Comparison of ENCODE assay signal across 8 cellular contexts in the genomic region with DNA sequence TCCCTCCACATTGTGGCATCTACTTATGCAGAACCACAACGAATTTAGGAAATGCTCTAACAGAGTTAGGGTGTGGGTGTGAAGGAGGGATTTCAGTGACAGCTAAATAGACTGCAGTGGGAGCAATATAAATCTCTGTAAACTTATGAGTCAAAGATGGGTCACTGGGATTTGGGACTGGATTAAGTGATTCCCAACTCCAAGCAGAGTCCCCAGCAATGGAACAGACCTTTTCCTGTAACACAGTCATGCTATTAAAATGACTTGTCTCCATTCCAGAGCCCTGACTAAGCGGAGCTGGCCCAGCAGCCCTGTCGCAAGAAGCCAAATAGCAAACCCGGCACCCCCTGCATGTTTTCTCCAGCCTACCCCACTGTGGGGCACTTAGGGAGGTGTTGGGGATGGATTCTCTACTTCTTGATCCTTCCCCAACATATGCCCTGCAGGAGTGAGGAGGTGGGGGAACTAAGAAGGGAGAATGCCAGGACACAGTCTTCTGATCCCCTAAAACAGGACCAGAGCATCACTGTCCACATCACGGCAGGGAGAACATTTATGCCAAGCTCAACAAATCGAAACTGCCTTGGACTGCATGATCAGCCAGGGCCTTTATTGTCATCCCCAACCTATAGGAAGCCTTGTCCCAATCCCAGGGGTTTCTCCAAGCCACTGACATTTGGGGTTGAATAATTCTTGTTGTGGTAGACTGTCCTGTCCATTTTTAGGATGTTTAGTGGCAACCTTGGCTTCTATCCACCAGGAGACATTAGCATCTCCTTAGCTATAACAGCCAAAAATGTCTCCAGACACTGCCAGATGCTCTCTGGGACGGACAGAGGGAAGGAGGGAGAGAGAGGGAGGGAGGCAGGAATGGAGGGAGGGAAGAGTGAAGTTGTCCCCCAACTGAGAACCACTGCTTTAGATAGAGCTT. TPM values are rescaled to one million over a fixed set of nuclear protein-coding genes. Genes with fewer than 3 reads are reported as not detected.
DNase-seq lines count a peak whose midpoint lies in the region; ATAC-seq and TF ChIP-seq lines count a peak whose summit lies in the region.
"Had no signal": no experiment of that assay in that cellular context is flagged by ENCODE, and none has a peak within 500 bp of the region (broad histone marks: within the 10 kb centered on the region; RNA-seq: fewer than 3 reads in every experiment).

No MANE protein-coding gene starts in this region.

- no peaks in the 10 kb centered on the region for H3K9me3 Mint-ChIP-seq in CD4-positive, alpha-beta T cell
- no peaks in the 10 kb centered on the region for H3K9me3 Mint-ChIP-seq in progenitor cell of endocrine pancreas (ENCODE audit: low read depth)

- H3K79me1 ChIP-seq in mesenchymal stem cell (replicated peaks; ENCODE audit: low read length, poor library complexity, severe bottlenecking), result peaks cover 31% of the 10 kb centered on the region

- H3K23ac ChIP-seq in mesenchymal stem cell (ENCODE audit: low read length in 2 of 2), result no peak overlapping the region

- no peaks in the 10 kb centered on the region for H3K27me3 ChIP-seq in dorsolateral prefrontal cortex
- no peaks in the 10 kb centered on the region for H3K27me3 ChIP-seq in mesenchymal stem cell (ENCODE audit: control insufficient read depth in 1 of 2, insufficient read depth in 1 of 2, low read length in 2 of 2)
- H3K27me3 ChIP-seq in CD4-positive, alpha-beta T cell (ENCODE audit: control insufficient read depth, insufficient read depth, low read length), result no peaks in the 10 kb centered on the region

- POLR2A ChIA-PET in CD4-positive, alpha-beta T cell (lab: Charles Lee), result no interaction called here

- no peak overlapping the region for H3K27ac Mint-ChIP-seq in CD4-positive, alpha-beta T cell
- no peak overlapping the region for H3K27ac Mint-ChIP-seq in progenitor cell of endocrine pancreas
- H3K27ac Mint-ChIP-seq: activated naive CD8-positive, alpha-beta T cell had no signal

- peak overlapping the region; percentile 57 for H2BK5ac ChIP-seq in mesenchymal stem cell (ENCODE audit: low read depth, low read length, poor library complexity, severe bottlenecking)

- TF ChIP-seq CTCF in dorsolateral prefrontal cortex (IDR thresholded peaks at IDR 0.05 in 54 of 56, conservative IDR thresholded peaks at IDR 0.05 in 2 of 56; ENCODE audit: low read depth in 1 of 56, partially characterized antibody in 56 of 56), result no peak
- no peak for TF ChIP-seq CTCF in CD4-positive, alpha-beta T cell (IDR thresholded peaks at IDR 0.05)
- TF ChIP-seq CTCF in progenitor cell of endocrine pancreas (IDR thresholded peaks at IDR 0.05; ENCODE audit: unreplicated experiment), result no peak

- H2AFZ ChIP-seq in mesenchymal stem cell (ENCODE audit: low read depth, low read length), result no peak overlapping the region

- no peak for ATAC-seq in CD4-positive, alpha-beta T cell (ENCODE audit: poor library complexity)

- H3K27ac ChIP-seq in dorsolateral prefrontal cortex (peak overlapping the region in 55 of 59 donors; percentile 3 to 87 (median 70)), mesenchymal stem cell (ENCODE audit: low read length, poor library complexity, severe bottlenecking) (peak overlapping the region; percentile 96), urinary bladder (ENCODE audit: low read depth) (peak overlapping the region; percentile 68)
- no peak overlapping the region for H3K27ac ChIP-seq in CD4-positive, alpha-beta T cell (ENCODE audit: low read depth, low read length)

- H3K18ac ChIP-seq in mesenchymal stem cell (ENCODE audit: low read depth in 1 of 2, low read length in 2 of 2), result peak overlapping the region; percentile 94 to 99

- H3K4me1 ChIP-seq in mesenchymal stem cell (ENCODE audit: control insufficient read depth, insufficient read depth, low read depth, low read length), result peaks cover 44% of the 10 kb centered on the region
- H3K4me1 ChIP-seq in urinary bladder (ENCODE audit: insufficient read depth), result no peaks in the 10 kb centered on the region

- CTCF ChIA-PET in CD4-positive, alpha-beta T cell (lab: Charles Lee), result no interaction called here

- DNase-seq in LoVo (ENCODE audit: low spot score) (peak; percentile 61), dorsolateral prefrontal cortex (peak in 2 of 10 donors; percentile 28 to 38), mesenchymal stem cell (peak; percentile 95), NCI-H510A treated with DMSO at 0.1 percent for 48 hours (lab: John Stamatoyannopoulos, UW) (no peak), progenitor cell of endocrine pancreas (ENCODE audit: low spot score, unreplicated experiment) (no peak)
- no peak for DNase-seq in CD4-positive, alpha-beta T cell

- peak overlapping the region; percentile 92 to 99 for H2BK12ac ChIP-seq in mesenchymal stem cell (ENCODE audit: low read length in 2 of 2)

- H3K4me1 Mint-ChIP-seq in CD4-positive, alpha-beta T cell (ENCODE audit: low read depth), result no peaks in the 10 kb centered on the region
- H3K4me1 Mint-ChIP-seq in progenitor cell of endocrine pancreas (ENCODE audit: low read depth), result peaks cover 35% of the 10 kb centered on the region

- intact Hi-C loops in dorsolateral prefrontal cortex (cut with DNase I), result no loop called here
- intact Hi-C loops in CD4-positive, alpha-beta T cell (cut with DNase I, micrococcal nuclease), result no loop called here

- no peak overlapping the region for H2BK15ac ChIP-seq in mesenchymal stem cell (ENCODE audit: low read depth, poor library complexity, severe bottlenecking)

- no peaks in the 10 kb centered on the region for H3K27me3 Mint-ChIP-seq in CD4-positive, alpha-beta T cell
- H3K27me3 Mint-ChIP-seq in progenitor cell of endocrine pancreas, result no peaks in the 10 kb centered on the region

- no peaks in the 10 kb centered on the region for H3K36me3 Mint-ChIP-seq in CD4-positive, alpha-beta T cell (ENCODE audit: low read depth)
- H3K36me3 Mint-ChIP-seq in progenitor cell of endocrine pancreas (ENCODE audit: insufficient read depth), result peaks cover 19% of the 10 kb centered on the region
- H3K36me3 Mint-ChIP-seq: activated naive CD8-positive, alpha-beta T cell had no signal

- no peak overlapping the region for H3K4me3 Mint-ChIP-seq in CD4-positive, alpha-beta T cell
- H3K4me3 Mint-ChIP-seq in progenitor cell of endocrine pancreas (ENCODE audit: low read depth), result no peak overlapping the region
- H3K4me3 Mint-ChIP-seq: activated naive CD8-positive, alpha-beta T cell had no signal

- peak overlapping the region; percentile 95 for H2BK120ac ChIP-seq in mesenchymal stem cell (ENCODE audit: low read depth, low read length)

- H3K36me3 ChIP-seq in mesenchymal stem cell (ENCODE audit: control insufficient read depth in 1 of 2, insufficient read depth in 2 of 2, low read depth in 1 of 2, low read length in 2 of 2), result peaks cover 42 to 45% of the 10 kb centered on the region in 2 experiments
- H3K36me3 ChIP-seq in urinary bladder (ENCODE audit: insufficient read depth), result no peaks in the 10 kb centered on the region

- WGBS in mesenchymal stem cell, result 17% methylated on average over 5 of the region's 7 CpGs
- WGBS in urinary bladder, result 18% methylated on average over 7 of the region's 7 CpGs

- peak overlapping the region; percentile 95 for H2AK5ac ChIP-seq in mesenchymal stem cell (ENCODE audit: low read length, severe bottlenecking)

- peak overlapping the region; percentile 90 for H3K9ac ChIP-seq in mesenchymal stem cell (ENCODE audit: low read length)

- peak overlapping the region in 1 of 2 experiments; percentile 48 for H3K14ac ChIP-seq in mesenchymal stem cell (ENCODE audit: low read length in 2 of 2)

- H3K4ac ChIP-seq in mesenchymal stem cell (ENCODE audit: low read depth in 1 of 2, low read length in 2 of 2), result peak overlapping the region; percentile 95 to 99

- H4K8ac ChIP-seq in mesenchymal stem cell (ENCODE audit: low read length), result peak overlapping the region; percentile 95

- H3K4me2 ChIP-seq in mesenchymal stem cell (ENCODE audit: low read length, poor library complexity, severe bottlenecking), result no peak overlapping the region

- H4K91ac ChIP-seq in mesenchymal stem cell (ENCODE audit: low read length), result peak overlapping the region; percentile 100

- no peak overlapping the region for H3K4me3 ChIP-seq in dorsolateral prefrontal cortex
- H3K4me3 ChIP-seq in mesenchymal stem cell (ENCODE audit: insufficient read depth in 1 of 2, low read depth in 1 of 2, low read length in 2 of 2), result peak overlapping the region in 1 of 2 experiments; percentile 49
- H3K4me3 ChIP-seq in urinary bladder (ENCODE audit: low read depth, low read length), result no peak overlapping the region

- no peaks in the 10 kb centered on the region for H3K9me3 ChIP-seq in mesenchymal stem cell (ENCODE audit: control insufficient read depth, low read length)
- H3K9me3 ChIP-seq in CD4-positive, alpha-beta T cell (ENCODE audit: control insufficient read depth, low read length), result no peaks in the 10 kb centered on the region

RNA-seq across cellular contexts. Expression of a gene that starts 36.9 kb away (rescaled TPM):
- total RNA-seq in dorsolateral prefrontal cortex (100 to 1,000 TPM; 155 to 321 (median 208) TPM), urinary bladder (674 TPM), progenitor cell of endocrine pancreas (731 and 748 TPM in 2 replicates)
- polyA plus RNA-seq in mesenchymal stem cell (2013, experiment 1 of 2), result 1,998 TPM
- polyA plus RNA-seq in mesenchymal stem cell (2013, experiment 2 of 2), result 1,912 TPM
- 2,792 TPM for polyA plus RNA-seq in urinary bladder
- total RNA-seq in CD4-positive, alpha-beta T cell, result 1,000 to 10,000 TPM; 1,667 to 1,721 TPM

RNA-seq across cellular contexts. Expression of a gene that starts 37.1 kb away (rescaled TPM):
- total RNA-seq in dorsolateral prefrontal cortex (10 to 100 TPM in 119 of 120 experiments, 1 to 10 TPM in 1; 9.2 to 31.7 (median 18.5) TPM), urinary bladder (7.8 TPM), progenitor cell of endocrine pancreas (9.2 and 9.4 TPM in 2 replicates)
- 1.8 TPM for polyA plus RNA-seq in mesenchymal stem cell (2013, experiment 1 of 2)
- 1.9 TPM for polyA plus RNA-seq in mesenchymal stem cell (2013, experiment 2 of 2)
- polyA plus RNA-seq in urinary bladder, result 3.2 TPM
- 1 to 10 TPM; 6.8 to 9.8 TPM for total RNA-seq in CD4-positive, alpha-beta T cell

Comparison
In these comparisons a context has a peak if more than half of its experiments do, and no peak if none do; other contexts are left out.
1. DNase-seq: peak in LoVo (single experiment) and mesenchymal stem cell (single experiment); none in CD4-positive, alpha-beta T cell (0 of 10), NCI-H510A treated with DMSO at 0.1 percent for 48 hours (single experiment) and progenitor cell of endocrine pancreas (single experiment).